In genomic region chr18:2968559-2968958, GRCh38 we compare ENCODE assay signal across 11 cellular contexts. TPM values are rescaled to one million over a fixed set of nuclear protein-coding genes. Genes with fewer than 3 reads are reported as not detected.
A peak's percentile ranks its signal among the peaks of the same experiment; 100 is the strongest.
DNase-seq lines count a peak whose midpoint lies in the region; ATAC-seq and TF ChIP-seq lines count a peak whose summit lies in the region.
"Had no signal": no experiment of that assay in that cellular context is flagged by ENCODE, and none has a peak within 500 bp of the region (broad histone marks: within the 10 kb centered on the region; RNA-seq: fewer than 3 reads in every experiment).

No MANE protein-coding gene starts in this region.

- H3K4me1 ChIP-seq in upper lobe of right lung: peaks cover 53% of the 10 kb centered on the region

- no peaks in the 10 kb centered on the region for H3K36me3 ChIP-seq in upper lobe of right lung

- peak overlapping the region; percentile 45 for H3K4me3 Mint-ChIP-seq in activated naive CD4-positive, alpha-beta T cell treated with anti-CD3 and anti-CD28 coated beads, Interleukin-2, amount 50 U/mL, for 24 hours
- peak overlapping the region; percentile 64 for H3K4me3 Mint-ChIP-seq in activated naive CD8-positive, alpha-beta T cell treated with anti-CD3 and anti-CD28 coated beads, Interleukin-2, amount 10 ng/mL, durations not matched to agents 7 days and 5 days
- H3K4me3 Mint-ChIP-seq in memory B cell: peak overlapping the region; percentile 51

- peak overlapping the region; percentile 32 for H3K27ac ChIP-seq in upper lobe of right lung

- no peak for ATAC-seq in activated naive CD8-positive, alpha-beta T cell treated with anti-CD3 and anti-CD28 coated beads, Interleukin-2, amount 10 ng/mL, durations not matched to agents 7 days and 5 days (ENCODE audit: low read depth)
- ATAC-seq in memory B cell (ENCODE audit: low read depth) (no peak), upper lobe of right lung (peak; percentile 86), GM19035 (IDR thresholded peaks at IDR 0.05; ENCODE audit: unreplicated experiment) (no peak), HG03354 (IDR thresholded peaks at IDR 0.05; ENCODE audit: poor library complexity, severe bottlenecking, unreplicated experiment) (no peak)

- no peaks in the 10 kb centered on the region for H3K9me3 Mint-ChIP-seq in activated naive CD4-positive, alpha-beta T cell treated with anti-CD3 and anti-CD28 coated beads, Interleukin-2, amount 50 U/mL, for 24 hours
- H3K9me3 Mint-ChIP-seq in activated naive CD8-positive, alpha-beta T cell treated with anti-CD3 and anti-CD28 coated beads, Interleukin-2, amount 10 ng/mL, durations not matched to agents 7 days and 5 days: no peaks in the 10 kb centered on the region
- no peaks in the 10 kb centered on the region for H3K9me3 Mint-ChIP-seq in memory B cell

- H3K36me3 Mint-ChIP-seq in activated naive CD4-positive, alpha-beta T cell treated with anti-CD3 and anti-CD28 coated beads, Interleukin-2, amount 50 U/mL, for 24 hours: peaks cover 6% of the 10 kb centered on the region
- peaks cover 14% of the 10 kb centered on the region for H3K36me3 Mint-ChIP-seq in activated naive CD8-positive, alpha-beta T cell treated with anti-CD3 and anti-CD28 coated beads, Interleukin-2, amount 10 ng/mL, durations not matched to agents 7 days and 5 days
- H3K36me3 Mint-ChIP-seq in memory B cell: no peaks in the 10 kb centered on the region

- no peaks in the 10 kb centered on the region for H3K9me3 ChIP-seq in upper lobe of right lung

- DNase-seq in activated naive CD4-positive, alpha-beta T cell treated with anti-CD3 and anti-CD28 coated beads, Interleukin-2, amount 50 U/mL, for 16 hours: no peak
- no peak for DNase-seq in activated naive CD8-positive, alpha-beta T cell treated with anti-CD3 and anti-CD28 coated beads, Interleukin-2, amount 10 ng/mL, durations not matched to agents 7 days and 5 days
- no peak for DNase-seq in memory B cell (ENCODE audit: low spot score in 2 of 2)
- no peak for DNase-seq in upper lobe of right lung
- DNase-seq in NCI-H187 (lab: John Stamatoyannopoulos, UW): no peak
- DNase-seq: glutamatergic neuron, NCI-H1694 treated with DMSO at 0.1 percent for 48 hours had no signal

- H3K4me3 ChIP-seq in upper lobe of right lung: no peak overlapping the region
- H3K4me3 ChIP-seq: dorsolateral prefrontal cortex had no signal

- POLR2A ChIA-PET in activated naive CD8-positive, alpha-beta T cell treated with anti-CD3 and anti-CD28 coated beads, Interleukin-2, amount 10 ng/mL, durations not matched to agents 7 days and 5 days (lab: Charles Lee): interaction anchor here (0.8 to 6.7 kb wide), 4 partner anchors 9 to 280 kb away, joined by 3 to 104 read pairs (median 20); no protein-coding TSS in a partner anchor

- intact Hi-C loops in upper lobe of right lung (cut with DNase I): no loop called here

- peak overlapping the region; percentile 95 for H3K27ac Mint-ChIP-seq in activated naive CD4-positive, alpha-beta T cell treated with anti-CD3 and anti-CD28 coated beads, Interleukin-2, amount 50 U/mL, for 24 hours
- peak overlapping the region; percentile 87 for H3K27ac Mint-ChIP-seq in activated naive CD8-positive, alpha-beta T cell treated with anti-CD3 and anti-CD28 coated beads, Interleukin-2, amount 10 ng/mL, durations not matched to agents 7 days and 5 days
- peak overlapping the region; percentile 96 for H3K27ac Mint-ChIP-seq in memory B cell

- no peak for TF ChIP-seq CTCF in upper lobe of right lung (IDR thresholded peaks at IDR 0.05)

- no peaks in the 10 kb centered on the region for H3K27me3 ChIP-seq in upper lobe of right lung
- H3K27me3 ChIP-seq: dorsolateral prefrontal cortex had no signal

- peaks cover 95% of the 10 kb centered on the region for H3K4me1 Mint-ChIP-seq in activated naive CD4-positive, alpha-beta T cell treated with anti-CD3 and anti-CD28 coated beads, Interleukin-2, amount 50 U/mL, for 24 hours
- peaks cover 85% of the 10 kb centered on the region for H3K4me1 Mint-ChIP-seq in activated naive CD8-positive, alpha-beta T cell treated with anti-CD3 and anti-CD28 coated beads, Interleukin-2, amount 10 ng/mL, durations not matched to agents 7 days and 5 days
- H3K4me1 Mint-ChIP-seq in memory B cell: peaks cover 55% of the 10 kb centered on the region

- H3K27me3 Mint-ChIP-seq in activated naive CD4-positive, alpha-beta T cell treated with anti-CD3 and anti-CD28 coated beads, Interleukin-2, amount 50 U/mL, for 24 hours: no peaks in the 10 kb centered on the region
- no peaks in the 10 kb centered on the region for H3K27me3 Mint-ChIP-seq in activated naive CD8-positive, alpha-beta T cell treated with anti-CD3 and anti-CD28 coated beads, Interleukin-2, amount 10 ng/mL, durations not matched to agents 7 days and 5 days
- H3K27me3 Mint-ChIP-seq in memory B cell: no peaks in the 10 kb centered on the region

RNA-seq across cellular contexts. Expression of gene LPIN2, which starts 44.4 kb away (rescaled TPM):
- 10 to 100 TPM; 91.0 to 93.9 TPM for total RNA-seq in activated naive CD8-positive, alpha-beta T cell treated with anti-CD3 and anti-CD28 coated beads, Interleukin-2, amount 10 ng/mL, durations not matched to agents 7 days and 5 days
- total RNA-seq in upper lobe of right lung: 50.7 TPM
